ENCODE assay signal across 15 cellular contexts in genomic region chr12:47383942-47384341, GRCh38.
DNase-seq lines count a peak whose midpoint lies in the region; ATAC-seq, FAIRE-seq and TF ChIP-seq lines count a peak whose summit lies in the region.
"Had no signal": no experiment of that assay in that cellular context is flagged by ENCODE, and none has a peak within 500 bp of the region (broad histone marks: within the 10 kb centered on the region; RNA-seq: fewer than 3 reads in every experiment).

No MANE protein-coding gene starts in this region.

- no peaks in the 10 kb centered on the region for H3K36me3 ChIP-seq in bronchial epithelial cell (ENCODE audit: control insufficient read depth, insufficient read depth, low read length)
- H3K36me3 ChIP-seq in osteoblast (ENCODE audit: insufficient read depth, low read length) = no peaks in the 10 kb centered on the region
- H3K36me3 ChIP-seq: suprapubic skin had no signal

- no peak overlapping the region for H3K4me2 ChIP-seq in osteoblast (ENCODE audit: insufficient read depth, low read length)

- no peak for ATAC-seq in HG02852 (IDR thresholded peaks at IDR 0.05; ENCODE audit: unreplicated experiment)
- no peak for ATAC-seq in HG02610 (IDR thresholded peaks at IDR 0.05; ENCODE audit: unreplicated experiment)
- no peak for ATAC-seq in GM18505 (IDR thresholded peaks at IDR 0.05; ENCODE audit: unreplicated experiment)

- DNase-seq in NCI-H2029 (lab: John Stamatoyannopoulos, UW) (peak; percentile 17), NCI-H2029 treated with DMSO at 0.1 percent for 48 hours (lab: John Stamatoyannopoulos, UW) (no peak), M059J (ENCODE audit: low read depth) (peak; percentile 36), bronchial epithelial cell (ENCODE audit: low read depth) (peak; percentile 74), osteoblast (ENCODE audit: insufficient read length, low spot score, missing footprints) (no peak)
- DNase-seq: amniotic stem cell, NCI-H1417 treated with DMSO at 0.1 percent for 48 hours, SW 1271 had no signal

- H3K9me3 ChIP-seq in osteoblast (ENCODE audit: low read depth, low read length) = no peaks in the 10 kb centered on the region
- H3K9me3 ChIP-seq: suprapubic skin had no signal

- TF ChIP-seq POLR2A in GM18505 (IDR thresholded peaks at IDR 0.05; ENCODE audit: borderline replicate concordance, extremely low read depth, insufficient read depth, insufficient read length) = no peak

- no peaks in the 10 kb centered on the region for H4K20me1 ChIP-seq in osteoblast (ENCODE audit: insufficient read depth, low read length)

- no peaks in the 10 kb centered on the region for H3K27me3 ChIP-seq in bronchial epithelial cell (ENCODE audit: control insufficient read depth, insufficient read depth, low read length)
- H3K27me3 ChIP-seq in osteoblast (ENCODE audit: insufficient read depth, low read length) = no peaks in the 10 kb centered on the region
- H3K27me3 ChIP-seq: suprapubic skin had no signal

- no peak for FAIRE-seq in bronchial epithelial cell (lab: Jason Lieb, UNC)
- FAIRE-seq: D721Med, endometrium had no signal

- peak overlapping the region; percentile 45 for H2AFZ ChIP-seq in osteoblast (ENCODE audit: low read length)

- H3K79me2 ChIP-seq in osteoblast (ENCODE audit: insufficient read depth, low read length) = no peaks in the 10 kb centered on the region

- H3K27ac ChIP-seq in osteoblast (ENCODE audit: low read depth, low read length) = peak overlapping the region; percentile 29
- H3K27ac ChIP-seq: 22Rv1, suprapubic skin had no signal

- H3K4me3 ChIP-seq in bronchial epithelial cell (ENCODE audit: low read depth, low read length) = no peak overlapping the region
- H3K4me3 ChIP-seq in osteoblast (ENCODE audit: insufficient read depth, low read length) = no peak overlapping the region
- H3K4me3 ChIP-seq: suprapubic skin had no signal

- H3K4me1 ChIP-seq in osteoblast (ENCODE audit: insufficient read depth, low read length) = peaks cover 14% of the 10 kb centered on the region
- H3K4me1 ChIP-seq: suprapubic skin had no signal

- no peak for TF ChIP-seq CTCF in bronchial epithelial cell (IDR thresholded peaks at IDR 0.05; ENCODE audit: insufficient read depth, low read length, severe bottlenecking)
- no peak for TF ChIP-seq CTCF in osteoblast (IDR thresholded peaks at IDR 0.05; ENCODE audit: extremely low read depth, low read depth, low read length)

Comparison
In these comparisons a context has a peak if more than half of its experiments do, and no peak if none do; other contexts are left out.
1. DNase-seq: peak in NCI-H2029 (single experiment), M059J (single experiment) and bronchial epithelial cell (single experiment); none in NCI-H2029 treated with DMSO at 0.1 percent for 48 hours (single experiment) and osteoblast (single experiment).